In genomic region chr2:196941398-196942078, GRCh38 we compare ENCODE assay signal across 1 cellular context.
TF ChIP-seq lines count a peak whose summit lies in the region.

No MANE protein-coding gene starts in this region.

TF ChIP-seq in endothelial cell of umbilical vein, 7 proteins besides CTCF, POLR2A, EP300 and RAD21:
- TF ChIP-seq MYC (IDR thresholded peaks at IDR 0.05; ENCODE audit: low read depth, low read length) (no peak), FOS (IDR thresholded peaks at IDR 0.05; ENCODE audit: borderline replicate concordance, insufficient read depth, low read length) (peak; percentile 13)
TF ChIP-seq in endothelial cell of umbilical vein: peak in this region for 1.
